In the genomic region with DNA sequence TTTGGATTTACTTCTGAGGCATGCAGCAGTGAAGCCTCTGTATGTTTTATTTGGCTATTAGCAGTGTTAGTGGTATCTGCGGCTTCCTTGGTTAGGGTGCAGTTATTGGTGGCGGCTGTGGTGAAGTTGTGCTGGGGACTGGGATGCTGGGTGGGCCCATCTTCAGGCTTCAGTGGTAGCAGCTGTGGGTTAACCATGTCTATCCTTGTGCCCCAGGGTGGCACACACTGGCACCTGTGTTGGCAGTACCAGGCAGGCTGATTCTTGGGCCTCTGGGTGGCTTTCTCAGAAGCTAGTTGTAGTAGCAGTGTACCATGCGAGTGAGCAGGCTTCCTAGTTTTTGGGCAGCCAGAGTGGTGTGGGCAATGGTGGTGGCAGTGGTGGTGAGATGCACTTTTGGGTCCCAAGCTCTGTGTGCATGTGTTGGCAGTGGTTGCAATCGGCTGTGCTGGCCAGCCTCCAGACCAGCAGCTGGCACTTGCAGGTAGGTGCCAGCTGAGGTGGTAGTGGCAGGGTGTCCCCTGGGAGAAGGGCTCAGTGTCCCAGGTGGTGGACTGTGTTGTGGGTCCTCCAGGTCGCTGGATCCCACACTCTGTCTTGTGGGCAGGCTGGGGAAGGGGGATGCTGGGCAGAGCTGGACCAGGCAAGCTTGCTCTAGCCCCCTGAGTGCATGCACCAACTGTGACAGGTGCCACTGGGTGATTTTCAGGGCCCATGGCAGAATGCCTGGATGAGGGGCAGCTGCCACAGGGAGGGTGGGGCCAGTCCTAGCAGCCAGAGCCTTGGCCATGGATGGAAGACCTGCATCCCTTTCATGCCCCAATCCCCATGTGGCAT, we compare ENCODE assay signal across 16 cellular contexts. TPM values are rescaled to one million over a fixed set of nuclear protein-coding genes. Genes with fewer than 3 reads are reported as not detected.
DNase-seq lines count a peak whose midpoint lies in the region; ATAC-seq and TF ChIP-seq lines count a peak whose summit lies in the region.
"Had no signal": no experiment of that assay in that cellular context is flagged by ENCODE, and none has a peak within 500 bp of the region (broad histone marks: within the 10 kb centered on the region; RNA-seq: fewer than 3 reads in every experiment).

No MANE protein-coding gene starts in this region.

- H3K27me3 ChIP-seq in ascending aorta = no peaks in the 10 kb centered on the region
- H3K27me3 ChIP-seq: right atrium auricular region, SJSA1, thyroid gland had no signal

- ATAC-seq in GM19351 (IDR thresholded peaks at IDR 0.05; ENCODE audit: unreplicated experiment) (peak; percentile 44), T-helper 17 cell (no peak)

- H3K4me1 ChIP-seq in ascending aorta = no peaks in the 10 kb centered on the region
- H3K4me1 ChIP-seq: right atrium auricular region, SJSA1, thyroid gland had no signal

- H3K9me3 ChIP-seq in T-helper 17 cell (ENCODE audit: control insufficient read depth, low read length, poor library complexity, severe bottlenecking) = no peaks in the 10 kb centered on the region
- no peaks in the 10 kb centered on the region for H3K9me3 ChIP-seq in ascending aorta
- H3K9me3 ChIP-seq: right atrium auricular region, SJSA1, thyroid gland had no signal

- H3K9me3 Mint-ChIP-seq in osteocyte (ENCODE audit: unreplicated experiment) = no peaks in the 10 kb centered on the region
- H3K9me3 Mint-ChIP-seq: neural crest cell had no signal

- no peaks in the 10 kb centered on the region for H3K36me3 ChIP-seq in ascending aorta
- H3K36me3 ChIP-seq: right atrium auricular region, SJSA1, thyroid gland had no signal

- peak overlapping the region; percentile 61 for H3K27ac Mint-ChIP-seq in T-helper 17 cell
- no peak overlapping the region for H3K27ac Mint-ChIP-seq in osteocyte (ENCODE audit: unreplicated experiment)

- H3K4me3 Mint-ChIP-seq in T-helper 17 cell (no peak overlapping the region), osteocyte (ENCODE audit: unreplicated experiment) (no peak overlapping the region)
- H3K4me3 Mint-ChIP-seq: neural crest cell had no signal

- peaks cover 21% of the 10 kb centered on the region for H3K27me3 Mint-ChIP-seq in T-helper 17 cell
- no peaks in the 10 kb centered on the region for H3K27me3 Mint-ChIP-seq in osteocyte (ENCODE audit: unreplicated experiment)

- TF ChIP-seq CTCF in osteocyte (IDR thresholded peaks at IDR 0.05) (no peak), ascending aorta (IDR thresholded peaks at IDR 0.05) (no peak)

- H3K27ac ChIP-seq in ascending aorta = no peak overlapping the region
- H3K27ac ChIP-seq: epithelial cell of prostate, right atrium auricular region, SJSA1, thyroid gland had no signal

- intact Hi-C loops in ascending aorta (cut with DNase I) = no loop called here

- no peak overlapping the region for H3K4me3 ChIP-seq in ascending aorta
- H3K4me3 ChIP-seq: right atrium auricular region, SJSA1, thyroid gland had no signal

- peaks cover 21% of the 10 kb centered on the region for H3K4me1 Mint-ChIP-seq in T-helper 17 cell
- peaks cover 51% of the 10 kb centered on the region for H3K4me1 Mint-ChIP-seq in osteocyte (ENCODE audit: unreplicated experiment)
- H3K4me1 Mint-ChIP-seq: neural crest cell had no signal

- H3K36me3 Mint-ChIP-seq in T-helper 17 cell (ENCODE audit: low read depth) (peaks cover 6% of the 10 kb centered on the region), osteocyte (ENCODE audit: unreplicated experiment) (peaks cover 5% of the 10 kb centered on the region)

- DNase-seq in activated CD8-positive, alpha-beta memory T cell treated with anti-CD3 and anti-CD28 coated beads for 24 hours = peak; percentile 54
- no peak for DNase-seq in activated CD8-positive, alpha-beta memory T cell treated with anti-CD3 and anti-CD28 coated beads, Interleukin-2, amount 50 U/mL, for 4 hours
- DNase-seq in T-helper 17 cell (no peak), osteocyte (ENCODE audit: extremely low spot score, unreplicated experiment) (peak; percentile 76), GDM1 (lab: John Stamatoyannopoulos, UW) (no peak), COLO829 (ENCODE audit: low spot score) (no peak), ascending aorta (ENCODE audit: low spot score in 2 of 2) (no peak)
- DNase-seq: amygdala; MV-4-11; stimulated activated CD4-positive, alpha-beta T cell treated with anti-CD3 and anti-CD28 coated beads, Interleukin-1b, Interleukin-23, amount 100 ng/mL, for 48 hours; thyroid gland had no signal

RNA-seq across cellular contexts. Expression of a gene that starts 13.6 kb away (rescaled TPM):
- 1 to 10 TPM in 1 of 2 donors, under 1 TPM in 1; 0.80 to 4.4 TPM for total RNA-seq in T-helper 17 cell
- 54.9 and 55.8 TPM in 2 replicates for total RNA-seq in osteocyte
- total RNA-seq in ascending aorta = not detected

Comparison
In these comparisons a context has a peak if more than half of its experiments do, and no peak if none do; other contexts are left out.
1. DNase-seq: peak in activated CD8-positive, alpha-beta memory T cell treated with anti-CD3 and anti-CD28 coated beads for 24 hours (single experiment) and osteocyte (single experiment); none in activated CD8-positive, alpha-beta memory T cell treated with anti-CD3 and anti-CD28 coated beads, Interleukin-2, amount 50 U/mL, for 4 hours (single experiment), T-helper 17 cell (0 of 3), GDM1 (single experiment), COLO829 (single experiment) and ascending aorta (0 of 2).
2. RNA of a gene that starts 13.6 kb away (total RNA-seq): 54.9 to 55.8 TPM in osteocyte; 0.80 to 4.4 TPM in T-helper 17 cell and not detected in ascending aorta (single experiment); every median in the first group is over 10 times any median in the second.